In the genomic region with DNA sequence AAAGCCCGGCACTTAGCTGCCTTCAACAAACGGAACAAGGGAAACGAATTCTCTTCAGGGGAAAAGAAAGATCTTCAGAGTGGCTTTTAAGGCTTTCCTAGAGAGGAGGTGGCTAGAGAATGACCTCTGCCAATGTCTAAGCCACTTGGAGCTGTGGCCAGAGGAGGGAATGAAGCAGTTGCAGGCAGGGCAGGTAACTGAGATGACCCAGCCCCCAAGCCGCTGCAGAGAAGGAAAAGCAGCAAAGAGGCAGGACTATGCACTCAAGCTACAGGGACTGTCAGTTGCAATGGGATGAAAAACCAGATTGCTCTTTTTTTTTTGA, we compare ENCODE assay signal across 20 cellular contexts.
"Had no signal": no experiment of that assay in that cellular context is flagged by ENCODE, and none has a peak within 500 bp of the region (broad histone marks: within the 10 kb centered on the region; RNA-seq: fewer than 3 reads in every experiment).

No MANE protein-coding gene starts in this region.

- H3K9me3 ChIP-seq: adrenal gland, breast epithelium, thyroid gland had no signal

- H3K4me1 ChIP-seq: adrenal gland, breast epithelium, thyroid gland had no signal

- H3K27ac ChIP-seq: adrenal gland, breast epithelium, hepatocyte, thyroid gland had no signal

- H3K4me2 ChIP-seq: hepatocyte had no signal

- ATAC-seq: activated naive CD4-positive, alpha-beta T cell treated with anti-CD3 and anti-CD28 coated beads, Interleukin-2, amount 50 U/mL, for 72 hours had no signal

- H3K36me3 ChIP-seq: adrenal gland, breast epithelium, thyroid gland had no signal

- H3K79me2 ChIP-seq: hepatocyte had no signal

- DNase-seq: activated CD4-positive, alpha-beta memory T cell treated with anti-CD3 and anti-CD28 coated beads for 36 hours; activated CD4-positive, alpha-beta T cell treated with anti-CD3 and anti-CD28 coated beads for 4 hours; activated gamma-delta T cell treated with Interleukin-2 at 50 U/mL for 16 hours; activated T-cell treated with anti-CD3 and anti-CD28 coated beads for 4 hours; adrenal gland; cerebellar nuclear complex; effector memory CD4-positive, alpha-beta T cell; immature natural killer cell; midbrain; stimulated activated CD4-positive, alpha-beta T cell treated with anti-CD3 and anti-CD28 coated beads, Interleukin-12 subunit alpha, Interleukin-12 subunit beta, amount 100 ng/mL, for 4 hours; stimulated activated CD4-positive, alpha-beta T cell treated with anti-CD3 and anti-CD28 coated beads, Interleukin-1b, Interleukin-23, amount 100 ng/mL, for 48 hours; stimulated activated CD8-positive, alpha-beta memory T cell treated with anti-CD3 and anti-CD28 coated beads, Interleukin-4, amount 100 ng/mL, for 48 hours; stimulated activated naive CD4-positive, alpha-beta T cell; thyroid gland had no signal

- FAIRE-seq: astrocyte, TTC549 had no signal

- H3K4me3 ChIP-seq: adrenal gland, breast epithelium, hepatocyte, lung, thyroid gland had no signal

- H2AFZ ChIP-seq: hepatocyte had no signal

- H3K27me3 ChIP-seq: adrenal gland, breast epithelium, thyroid gland had no signal
